1 cellular context compared by ENCODE assay signal in the genomic region with DNA sequence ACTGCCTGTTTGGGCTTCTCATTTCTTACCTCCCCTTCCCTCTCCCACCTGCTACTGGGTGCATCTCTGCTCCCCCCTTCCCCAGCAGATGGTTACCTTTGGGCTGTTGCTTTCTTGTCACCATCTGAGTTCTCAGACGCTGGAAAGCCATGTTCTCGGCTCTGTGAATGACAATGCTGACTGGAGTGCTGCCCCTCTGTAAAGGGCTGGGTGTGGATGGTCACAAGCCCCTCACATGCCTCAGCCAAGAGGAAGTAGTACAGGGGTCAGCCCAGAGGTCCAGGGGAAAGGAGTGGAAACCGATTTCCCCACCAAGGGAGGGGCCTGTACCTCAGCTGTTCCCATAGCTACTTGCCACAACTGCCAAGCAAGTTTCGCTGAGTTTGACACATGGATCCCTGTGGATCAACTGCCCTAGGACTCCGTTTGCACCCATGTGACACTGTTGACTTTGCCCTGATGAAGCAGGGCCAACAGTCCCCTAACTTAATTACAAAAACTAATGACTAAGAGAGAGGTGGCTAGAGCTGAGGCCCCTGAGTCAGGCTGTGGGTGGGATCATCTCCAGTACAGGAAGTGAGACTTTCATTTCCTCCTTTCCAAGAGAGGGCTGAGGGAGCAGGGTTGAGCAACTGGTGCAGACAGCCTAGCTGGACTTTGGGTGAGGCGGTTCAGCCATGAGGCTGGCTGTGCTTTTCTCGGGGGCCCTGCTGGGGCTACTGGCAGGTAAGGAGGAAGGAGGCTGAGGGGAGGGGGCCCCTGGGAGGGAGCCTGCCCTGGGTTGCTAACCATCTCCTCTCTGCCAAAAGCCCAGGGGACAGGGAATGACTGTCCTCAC.
TF ChIP-seq lines count a peak whose summit lies in the region.

A gene with protein sequence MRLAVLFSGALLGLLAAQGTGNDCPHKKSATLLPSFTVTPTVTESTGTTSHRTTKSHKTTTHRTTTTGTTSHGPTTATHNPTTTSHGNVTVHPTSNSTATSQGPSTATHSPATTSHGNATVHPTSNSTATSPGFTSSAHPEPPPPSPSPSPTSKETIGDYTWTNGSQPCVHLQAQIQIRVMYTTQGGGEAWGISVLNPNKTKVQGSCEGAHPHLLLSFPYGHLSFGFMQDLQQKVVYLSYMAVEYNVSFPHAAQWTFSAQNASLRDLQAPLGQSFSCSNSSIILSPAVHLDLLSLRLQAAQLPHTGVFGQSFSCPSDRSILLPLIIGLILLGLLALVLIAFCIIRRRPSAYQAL (plus strand): TSS at position 638 of the 838 bp plus-strand sequence. CDS start 40 bp downstream, at position 678.

TF ChIP-seq in HEK293, 187 proteins besides CTCF, POLR2A, EP300 and RAD21 (continued from another document and continues in another):
- TF ChIP-seq, protein P1, sequence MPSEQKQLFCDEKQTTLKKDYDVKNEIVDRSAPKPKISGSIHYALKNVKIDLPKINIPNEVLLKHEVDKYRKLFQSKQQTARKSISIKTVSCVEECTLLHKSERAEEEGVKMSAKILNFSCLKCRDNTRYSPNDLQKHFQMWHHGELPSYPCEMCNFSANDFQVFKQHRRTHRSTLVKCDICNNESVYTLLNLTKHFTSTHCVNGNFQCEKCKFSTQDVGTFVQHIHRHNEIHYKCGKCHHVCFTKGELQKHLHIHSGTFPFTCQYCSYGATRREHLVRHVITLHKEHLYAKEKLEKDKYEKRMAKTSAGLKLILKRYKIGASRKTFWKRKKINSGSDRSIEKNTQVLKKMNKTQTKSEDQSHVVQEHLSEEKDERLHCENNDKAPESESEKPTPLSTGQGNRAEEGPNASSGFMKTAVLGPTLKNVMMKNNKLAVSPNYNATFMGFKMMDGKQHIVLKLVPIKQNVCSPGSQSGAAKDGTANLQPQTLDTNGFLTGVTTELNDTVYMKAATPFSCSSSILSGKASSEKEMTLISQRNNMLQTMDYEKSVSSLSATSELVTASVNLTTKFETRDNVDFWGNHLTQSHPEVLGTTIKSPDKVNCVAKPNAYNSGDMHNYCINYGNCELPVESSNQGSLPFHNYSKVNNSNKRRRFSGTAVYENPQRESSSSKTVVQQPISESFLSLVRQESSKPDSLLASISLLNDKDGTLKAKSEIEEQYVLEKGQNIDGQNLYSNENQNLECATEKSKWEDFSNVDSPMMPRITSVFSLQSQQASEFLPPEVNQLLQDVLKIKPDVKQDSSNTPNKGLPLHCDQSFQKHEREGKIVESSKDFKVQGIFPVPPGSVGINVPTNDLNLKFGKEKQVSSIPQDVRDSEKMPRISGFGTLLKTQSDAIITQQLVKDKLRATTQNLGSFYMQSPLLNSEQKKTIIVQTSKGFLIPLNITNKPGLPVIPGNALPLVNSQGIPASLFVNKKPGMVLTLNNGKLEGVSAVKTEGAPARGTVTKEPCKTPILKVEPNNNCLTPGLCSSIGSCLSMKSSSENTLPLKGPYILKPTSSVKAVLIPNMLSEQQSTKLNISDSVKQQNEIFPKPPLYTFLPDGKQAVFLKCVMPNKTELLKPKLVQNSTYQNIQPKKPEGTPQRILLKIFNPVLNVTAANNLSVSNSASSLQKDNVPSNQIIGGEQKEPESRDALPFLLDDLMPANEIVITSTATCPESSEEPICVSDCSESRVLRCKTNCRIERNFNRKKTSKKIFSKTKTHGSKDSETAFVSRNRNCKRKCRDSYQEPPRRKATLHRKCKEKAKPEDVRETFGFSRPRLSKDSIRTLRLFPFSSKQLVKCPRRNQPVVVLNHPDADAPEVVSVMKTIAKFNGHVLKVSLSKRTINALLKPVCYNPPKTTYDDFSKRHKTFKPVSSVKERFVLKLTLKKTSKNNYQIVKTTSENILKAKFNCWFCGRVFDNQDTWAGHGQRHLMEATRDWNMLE (tag by site-specific recombination; conservative IDR thresholded peaks at IDR 0.05; ENCODE audit: low read depth) = 0 out of 2 replicates have a peak, but pooled peaks have one; percentile 30
- TF ChIP-seq SCRT1 (tag by site-specific recombination; IDR thresholded peaks at IDR 0.05; ENCODE audit: borderline replicate concordance) (peak; percentile 45; the same call in 1 of the 2 replicates), GLI4 (tag by site-specific recombination; IDR thresholded peaks at IDR 0.05) (no peak), ZNF184 (tag by site-specific recombination; IDR thresholded peaks at IDR 0.05) (no peak; the same call in 1 of the 2 replicates), ZNF391 (tag by site-specific recombination; IDR thresholded peaks at IDR 0.05; ENCODE audit: borderline replicate concordance, low read depth) (no peak), ZNF354C (tag by site-specific recombination; IDR thresholded peaks at IDR 0.05; ENCODE audit: borderline replicate concordance, low read depth) (no peak), ZSCAN16 (tag by site-specific recombination; IDR thresholded peaks at IDR 0.05) (no peak), ZNF155 (tag by site-specific recombination; IDR thresholded peaks at IDR 0.05) (no peak), MZF1 (tag by site-specific recombination; IDR thresholded peaks at IDR 0.05; ENCODE audit: borderline replicate concordance) (peak; percentile 100), ZNF112 (tag by site-specific recombination; IDR thresholded peaks at IDR 0.05) (no peak), GLIS1 (tag by site-specific recombination; IDR thresholded peaks at IDR 0.05) (peak; percentile 94), SP2 (tag by site-specific recombination; IDR thresholded peaks at IDR 0.05) (peak; percentile 58), ZNF121 (tag by site-specific recombination; IDR thresholded peaks at IDR 0.05) (no peak), ZNF19 (tag by site-specific recombination; IDR thresholded peaks at IDR 0.05; ENCODE audit: low read depth) (no peak), SP7 (tag by site-specific recombination; IDR thresholded peaks at IDR 0.05) (peak; percentile 75), ZNF138 (tag by site-specific recombination; IDR thresholded peaks at IDR 0.05; ENCODE audit: borderline replicate concordance) (no peak), ZNF366 (tag by site-specific recombination; conservative IDR thresholded peaks at IDR 0.05) (peak; percentile 82), REPIN1 (tag by site-specific recombination; IDR thresholded peaks at IDR 0.05; ENCODE audit: low read depth) (no peak), ZNF621 (tag by site-specific recombination; IDR thresholded peaks at IDR 0.05) (no peak), ZNF670 (tag by site-specific recombination; IDR thresholded peaks at IDR 0.05; ENCODE audit: low read depth) (no peak), ZNF324 (tag by site-specific recombination; IDR thresholded peaks at IDR 0.05) (no peak), ZIC2 (tag by site-specific recombination; IDR thresholded peaks at IDR 0.05) (peak; percentile 44; the same call in 1 of the 2 replicates)
- TF ChIP-seq, protein P2, sequence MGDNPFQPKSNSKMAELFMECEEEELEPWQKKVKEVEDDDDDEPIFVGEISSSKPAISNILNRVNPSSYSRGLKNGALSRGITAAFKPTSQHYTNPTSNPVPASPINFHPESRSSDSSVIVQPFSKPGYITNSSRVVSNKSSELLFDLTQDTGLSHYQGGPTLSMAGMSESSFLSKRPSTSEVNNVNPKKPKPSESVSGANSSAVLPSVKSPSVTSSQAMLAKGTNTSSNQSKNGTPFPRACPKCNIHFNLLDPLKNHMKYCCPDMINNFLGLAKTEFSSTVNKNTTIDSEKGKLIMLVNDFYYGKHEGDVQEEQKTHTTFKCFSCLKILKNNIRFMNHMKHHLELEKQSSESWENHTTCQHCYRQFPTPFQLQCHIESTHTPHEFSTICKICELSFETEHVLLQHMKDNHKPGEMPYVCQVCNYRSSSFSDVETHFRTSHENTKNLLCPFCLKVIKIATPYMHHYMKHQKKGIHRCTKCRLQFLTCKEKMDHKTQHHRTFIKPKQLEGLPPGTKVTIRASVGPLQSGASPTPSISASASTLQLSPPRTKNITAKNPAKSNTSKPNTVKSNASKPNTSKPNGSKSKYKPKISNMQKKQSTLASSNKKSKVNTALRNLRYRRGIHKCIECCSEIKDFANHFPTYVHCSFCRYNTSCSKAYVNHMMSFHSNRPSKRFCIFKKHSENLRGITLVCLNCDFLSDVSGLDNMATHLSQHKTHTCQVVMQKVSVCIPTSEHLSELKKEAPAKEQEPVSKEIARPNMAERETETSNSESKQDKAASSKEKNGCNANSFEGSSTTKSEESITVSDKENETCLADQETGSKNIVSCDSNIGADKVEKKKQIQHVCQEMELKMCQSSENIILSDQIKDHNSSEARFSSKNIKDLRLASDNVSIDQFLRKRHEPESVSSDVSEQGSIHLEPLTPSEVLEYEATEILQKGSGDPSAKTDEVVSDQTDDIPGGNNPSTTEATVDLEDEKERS (tag by site-specific recombination; IDR thresholded peaks at IDR 0.05) = no peak
- TF ChIP-seq, protein P3, sequence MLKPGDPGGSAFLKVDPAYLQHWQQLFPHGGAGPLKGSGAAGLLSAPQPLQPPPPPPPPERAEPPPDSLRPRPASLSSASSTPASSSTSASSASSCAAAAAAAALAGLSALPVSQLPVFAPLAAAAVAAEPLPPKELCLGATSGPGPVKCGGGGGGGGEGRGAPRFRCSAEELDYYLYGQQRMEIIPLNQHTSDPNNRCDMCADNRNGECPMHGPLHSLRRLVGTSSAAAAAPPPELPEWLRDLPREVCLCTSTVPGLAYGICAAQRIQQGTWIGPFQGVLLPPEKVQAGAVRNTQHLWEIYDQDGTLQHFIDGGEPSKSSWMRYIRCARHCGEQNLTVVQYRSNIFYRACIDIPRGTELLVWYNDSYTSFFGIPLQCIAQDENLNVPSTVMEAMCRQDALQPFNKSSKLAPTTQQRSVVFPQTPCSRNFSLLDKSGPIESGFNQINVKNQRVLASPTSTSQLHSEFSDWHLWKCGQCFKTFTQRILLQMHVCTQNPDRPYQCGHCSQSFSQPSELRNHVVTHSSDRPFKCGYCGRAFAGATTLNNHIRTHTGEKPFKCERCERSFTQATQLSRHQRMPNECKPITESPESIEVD (tag by site-specific recombination; IDR thresholded peaks at IDR 0.05) = no peak
- TF ChIP-seq, protein P4, sequence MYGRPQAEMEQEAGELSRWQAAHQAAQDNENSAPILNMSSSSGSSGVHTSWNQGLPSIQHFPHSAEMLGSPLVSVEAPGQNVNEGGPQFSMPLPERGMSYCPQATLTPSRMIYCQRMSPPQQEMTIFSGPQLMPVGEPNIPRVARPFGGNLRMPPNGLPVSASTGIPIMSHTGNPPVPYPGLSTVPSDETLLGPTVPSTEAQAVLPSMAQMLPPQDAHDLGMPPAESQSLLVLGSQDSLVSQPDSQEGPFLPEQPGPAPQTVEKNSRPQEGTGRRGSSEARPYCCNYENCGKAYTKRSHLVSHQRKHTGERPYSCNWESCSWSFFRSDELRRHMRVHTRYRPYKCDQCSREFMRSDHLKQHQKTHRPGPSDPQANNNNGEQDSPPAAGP (tag by site-specific recombination; IDR thresholded peaks at IDR 0.05) = 0 out of 2 replicates have a peak, but pooled peaks have one; percentile 78
- TF ChIP-seq, protein P5, sequence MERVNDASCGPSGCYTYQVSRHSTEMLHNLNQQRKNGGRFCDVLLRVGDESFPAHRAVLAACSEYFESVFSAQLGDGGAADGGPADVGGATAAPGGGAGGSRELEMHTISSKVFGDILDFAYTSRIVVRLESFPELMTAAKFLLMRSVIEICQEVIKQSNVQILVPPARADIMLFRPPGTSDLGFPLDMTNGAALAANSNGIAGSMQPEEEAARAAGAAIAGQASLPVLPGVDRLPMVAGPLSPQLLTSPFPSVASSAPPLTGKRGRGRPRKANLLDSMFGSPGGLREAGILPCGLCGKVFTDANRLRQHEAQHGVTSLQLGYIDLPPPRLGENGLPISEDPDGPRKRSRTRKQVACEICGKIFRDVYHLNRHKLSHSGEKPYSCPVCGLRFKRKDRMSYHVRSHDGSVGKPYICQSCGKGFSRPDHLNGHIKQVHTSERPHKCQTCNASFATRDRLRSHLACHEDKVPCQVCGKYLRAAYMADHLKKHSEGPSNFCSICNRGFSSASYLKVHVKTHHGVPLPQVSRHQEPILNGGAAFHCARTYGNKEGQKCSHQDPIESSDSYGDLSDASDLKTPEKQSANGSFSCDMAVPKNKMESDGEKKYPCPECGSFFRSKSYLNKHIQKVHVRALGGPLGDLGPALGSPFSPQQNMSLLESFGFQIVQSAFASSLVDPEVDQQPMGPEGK (tag by site-specific recombination; IDR thresholded peaks at IDR 0.05) = peak; percentile 88
- TF ChIP-seq, protein P6, sequence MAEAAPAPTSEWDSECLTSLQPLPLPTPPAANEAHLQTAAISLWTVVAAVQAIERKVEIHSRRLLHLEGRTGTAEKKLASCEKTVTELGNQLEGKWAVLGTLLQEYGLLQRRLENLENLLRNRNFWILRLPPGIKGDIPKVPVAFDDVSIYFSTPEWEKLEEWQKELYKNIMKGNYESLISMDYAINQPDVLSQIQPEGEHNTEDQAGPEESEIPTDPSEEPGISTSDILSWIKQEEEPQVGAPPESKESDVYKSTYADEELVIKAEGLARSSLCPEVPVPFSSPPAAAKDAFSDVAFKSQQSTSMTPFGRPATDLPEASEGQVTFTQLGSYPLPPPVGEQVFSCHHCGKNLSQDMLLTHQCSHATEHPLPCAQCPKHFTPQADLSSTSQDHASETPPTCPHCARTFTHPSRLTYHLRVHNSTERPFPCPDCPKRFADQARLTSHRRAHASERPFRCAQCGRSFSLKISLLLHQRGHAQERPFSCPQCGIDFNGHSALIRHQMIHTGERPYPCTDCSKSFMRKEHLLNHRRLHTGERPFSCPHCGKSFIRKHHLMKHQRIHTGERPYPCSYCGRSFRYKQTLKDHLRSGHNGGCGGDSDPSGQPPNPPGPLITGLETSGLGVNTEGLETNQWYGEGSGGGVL (tag by site-specific recombination; IDR thresholded peaks at IDR 0.05) = peak; percentile 51
- TF ChIP-seq, protein P7, sequence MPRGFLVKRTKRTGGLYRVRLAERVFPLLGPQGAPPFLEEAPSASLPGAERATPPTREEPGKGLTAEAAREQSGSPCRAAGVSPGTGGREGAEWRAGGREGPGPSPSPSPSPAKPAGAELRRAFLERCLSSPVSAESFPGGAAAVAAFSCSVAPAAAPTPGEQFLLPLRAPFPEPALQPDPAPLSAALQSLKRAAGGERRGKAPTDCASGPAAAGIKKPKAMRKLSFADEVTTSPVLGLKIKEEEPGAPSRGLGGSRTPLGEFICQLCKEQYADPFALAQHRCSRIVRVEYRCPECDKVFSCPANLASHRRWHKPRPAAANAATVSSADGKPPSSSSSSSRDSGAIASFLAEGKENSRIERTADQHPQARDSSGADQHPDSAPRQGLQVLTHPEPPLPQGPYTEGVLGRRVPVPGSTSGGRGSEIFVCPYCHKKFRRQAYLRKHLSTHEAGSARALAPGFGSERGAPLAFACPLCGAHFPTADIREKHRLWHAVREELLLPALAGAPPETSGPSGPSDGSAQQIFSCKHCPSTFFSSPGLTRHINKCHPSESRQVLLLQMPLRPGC (tag by site-specific recombination; IDR thresholded peaks at IDR 0.05) = peak; percentile 38; the same call in 1 of the 2 replicates
- TF ChIP-seq, protein P8, sequence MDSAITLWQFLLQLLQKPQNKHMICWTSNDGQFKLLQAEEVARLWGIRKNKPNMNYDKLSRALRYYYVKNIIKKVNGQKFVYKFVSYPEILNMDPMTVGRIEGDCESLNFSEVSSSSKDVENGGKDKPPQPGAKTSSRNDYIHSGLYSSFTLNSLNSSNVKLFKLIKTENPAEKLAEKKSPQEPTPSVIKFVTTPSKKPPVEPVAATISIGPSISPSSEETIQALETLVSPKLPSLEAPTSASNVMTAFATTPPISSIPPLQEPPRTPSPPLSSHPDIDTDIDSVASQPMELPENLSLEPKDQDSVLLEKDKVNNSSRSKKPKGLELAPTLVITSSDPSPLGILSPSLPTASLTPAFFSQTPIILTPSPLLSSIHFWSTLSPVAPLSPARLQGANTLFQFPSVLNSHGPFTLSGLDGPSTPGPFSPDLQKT (IDR thresholded peaks at IDR 0.05; ENCODE audit: borderline replicate concordance, low read depth, low read length) = no peak
- TF ChIP-seq, protein P9, sequence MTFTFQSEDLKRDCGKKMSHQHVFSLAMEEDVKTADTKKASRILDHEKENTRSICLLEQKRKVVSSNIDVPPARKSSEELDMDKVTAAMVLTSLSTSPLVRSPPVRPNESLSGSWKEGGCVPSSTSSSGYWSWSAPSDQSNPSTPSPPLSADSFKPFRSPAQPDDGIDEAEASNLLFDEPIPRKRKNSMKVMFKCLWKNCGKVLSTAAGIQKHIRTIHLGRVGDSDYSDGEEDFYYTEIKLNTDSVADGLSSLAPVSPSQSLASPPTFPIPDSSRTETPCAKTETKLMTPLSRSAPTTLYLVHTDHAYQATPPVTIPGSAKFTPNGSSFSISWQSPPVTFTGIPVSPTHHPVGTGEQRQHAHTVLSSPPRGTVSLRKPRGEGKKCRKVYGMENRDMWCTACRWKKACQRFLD (tag by site-specific recombination; IDR thresholded peaks at IDR 0.05) = no peak
